ENCODE assay signal across 11 cellular contexts in the genomic region with DNA sequence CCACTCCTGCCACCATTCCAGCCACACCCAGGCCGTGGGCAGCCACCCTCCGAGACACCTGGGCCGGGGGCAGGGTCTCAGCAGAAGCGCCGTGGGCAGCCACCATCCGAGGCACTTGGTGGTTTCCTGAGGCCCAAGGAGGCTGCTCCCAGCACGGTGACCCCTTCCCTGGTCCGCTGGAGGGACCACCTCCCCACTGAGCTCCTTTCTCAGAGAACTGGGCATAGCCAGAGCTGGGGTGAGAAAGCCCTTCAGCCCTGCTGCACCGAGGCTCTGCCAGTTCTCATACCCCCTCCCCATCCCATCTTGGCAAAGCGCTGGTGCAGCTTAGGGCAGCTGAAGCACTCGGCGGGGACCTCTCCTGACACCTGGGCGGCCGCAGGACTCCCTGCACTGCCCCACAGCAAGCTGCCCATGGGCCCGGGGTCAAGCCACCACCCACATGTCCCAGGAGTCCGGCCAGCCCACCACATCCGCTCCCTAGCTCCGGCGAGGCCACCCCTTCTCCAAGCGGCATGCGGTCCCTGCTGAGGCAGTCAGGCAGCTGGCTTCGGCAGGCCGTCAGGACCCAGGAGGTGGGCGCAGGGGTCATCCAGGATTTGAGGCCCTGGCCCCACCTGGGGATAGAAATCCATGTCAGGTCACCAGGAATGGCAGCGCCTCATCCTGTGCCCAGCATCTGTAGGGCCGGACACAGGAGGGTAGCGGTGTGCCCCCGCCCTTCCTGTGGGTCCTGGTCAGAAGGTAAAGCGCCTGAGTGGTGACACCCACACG. TPM values are rescaled to one million over a fixed set of nuclear protein-coding genes. Genes with fewer than 3 reads are reported as not detected.
A peak's percentile ranks its signal among the peaks of the same experiment; 100 is the strongest.
DNase-seq lines count a peak whose midpoint lies in the region; ATAC-seq and TF ChIP-seq lines count a peak whose summit lies in the region.
"Had no signal": no experiment of that assay in that cellular context is flagged by ENCODE, and none has a peak within 500 bp of the region (broad histone marks: within the 10 kb centered on the region; RNA-seq: fewer than 3 reads in every experiment).

No MANE protein-coding gene starts in this region.

- no peak overlapping the region for H3K4me3 Mint-ChIP-seq in activated CD4-positive, alpha-beta T cell treated with anti-CD3 and anti-CD28 coated beads for 36 hours
- peak overlapping the region; percentile 84 for H3K4me3 Mint-ChIP-seq in stimulated activated effector memory CD8-positive, alpha-beta T cell treated with anti-CD3 and anti-CD28 coated beads, Interleukin-12 subunit alpha, Interleukin-12 subunit beta, amount 100 ng/mL, for 72 hours

- DNase-seq in activated CD4-positive, alpha-beta T cell treated with anti-CD3 and anti-CD28 coated beads for 36 hours: no peak
- no peak for DNase-seq in activated CD4-positive, alpha-beta T cell treated with anti-CD3 and anti-CD28 coated beads, Interleukin-2, amount 50 U/mL, for 48 hours
- DNase-seq in Peyer's patch (no peak), MG63 (no peak), C1 segment of cervical spinal cord (lab: John Stamatoyannopoulos, UW) (no peak)
- DNase-seq in stimulated activated effector memory CD8-positive, alpha-beta T cell treated with anti-CD3 and anti-CD28 coated beads, Interleukin-12 subunit alpha, Interleukin-12 subunit beta, amount 100 ng/mL, for 72 hours (ENCODE audit: low spot score in 2 of 2): no peak
- DNase-seq: NCI-H187 treated with DMSO at 0.1 percent for 48 hours had no signal

- no peaks in the 10 kb centered on the region for H3K27me3 ChIP-seq in Peyer's patch
- peaks cover 29% of the 10 kb centered on the region for H3K27me3 ChIP-seq in gastroesophageal sphincter
- no peaks in the 10 kb centered on the region for H3K27me3 ChIP-seq in MG63

- POLR2A ChIA-PET in activated CD4-positive, alpha-beta T cell treated with anti-CD3 and anti-CD28 coated beads for 36 hours (lab: Charles Lee): no interaction called here

- CTCF ChIA-PET in activated CD4-positive, alpha-beta T cell treated with anti-CD3 and anti-CD28 coated beads for 36 hours (lab: Charles Lee): interaction anchor here (0.7 kb wide), 1 partner anchor 18 kb away, joined by 3 read pairs; no protein-coding TSS in a partner anchor

- 50 to 95% methylated on average over 1 to 4 of the region's 30 CpGs for WGBS in gastroesophageal sphincter (ENCODE audit: low coverage in 1 of 2), 2 donors

- H3K27ac ChIP-seq in Peyer's patch (peak overlapping the region; percentile 86 to 96 (median 92)), gastroesophageal sphincter (peak overlapping the region in 3 of 4 donors; percentile 32 to 78 (median 69))

- intact Hi-C loops in activated CD4-positive, alpha-beta T cell treated with anti-CD3 and anti-CD28 coated beads for 36 hours (cut with DNase I, micrococcal nuclease): loop anchor here (1.0 to 2.0 kb wide), 17 partner anchors 11 to 541 kb away; partner anchors contain the start of genes MVD (in 2 of the 2), ZFPM1 (in 2 of the 2), CDT1 (in 1 of the 2) and CTU2 (in 1 of the 2)

- no peak for TF ChIP-seq CTCF in Peyer's patch (IDR thresholded peaks at IDR 0.05)
- no peak for TF ChIP-seq CTCF in gastroesophageal sphincter (IDR thresholded peaks at IDR 0.05)

- H3K36me3 Mint-ChIP-seq in activated CD4-positive, alpha-beta T cell treated with anti-CD3 and anti-CD28 coated beads for 36 hours (ENCODE audit: low read depth): peaks cover 18% of the 10 kb centered on the region
- H3K36me3 Mint-ChIP-seq in stimulated activated effector memory CD8-positive, alpha-beta T cell treated with anti-CD3 and anti-CD28 coated beads, Interleukin-12 subunit alpha, Interleukin-12 subunit beta, amount 100 ng/mL, for 72 hours: peaks cover 73% of the 10 kb centered on the region

- TF ChIP-seq POLR2A in Peyer's patch (IDR thresholded peaks at IDR 0.05) (no peak), gastroesophageal sphincter (IDR thresholded peaks at IDR 0.05) (no peak)

- no peaks in the 10 kb centered on the region for H3K9me3 Mint-ChIP-seq in activated CD4-positive, alpha-beta T cell treated with anti-CD3 and anti-CD28 coated beads for 36 hours (ENCODE audit: low read depth)
- H3K9me3 Mint-ChIP-seq in stimulated activated effector memory CD8-positive, alpha-beta T cell treated with anti-CD3 and anti-CD28 coated beads, Interleukin-12 subunit alpha, Interleukin-12 subunit beta, amount 100 ng/mL, for 72 hours: no peaks in the 10 kb centered on the region

- H3K4me3 ChIP-seq in Peyer's patch (peak overlapping the region in 2 of 4 donors; percentile 77 to 87), gastroesophageal sphincter (no peak overlapping the region), MG63 (no peak overlapping the region)

- no peaks in the 10 kb centered on the region for H3K27me3 Mint-ChIP-seq in activated CD4-positive, alpha-beta T cell treated with anti-CD3 and anti-CD28 coated beads for 36 hours

- no peak for TF ChIP-seq EP300 in gastroesophageal sphincter (IDR thresholded peaks at IDR 0.05)

- peak overlapping the region; percentile 93 for H3K27ac Mint-ChIP-seq in activated CD4-positive, alpha-beta T cell treated with anti-CD3 and anti-CD28 coated beads for 36 hours
- peak overlapping the region; percentile 95 for H3K27ac Mint-ChIP-seq in stimulated activated effector memory CD8-positive, alpha-beta T cell treated with anti-CD3 and anti-CD28 coated beads, Interleukin-12 subunit alpha, Interleukin-12 subunit beta, amount 100 ng/mL, for 72 hours

- H3K4me1 ChIP-seq in Peyer's patch (peaks cover 0 to 31% (median 22%) of the 10 kb centered on the region in 4 donors), gastroesophageal sphincter (peaks cover 0 to 29% (median 9%) of the 10 kb centered on the region in 3 donors)

- peaks cover 15% of the 10 kb centered on the region for H3K4me1 Mint-ChIP-seq in activated CD4-positive, alpha-beta T cell treated with anti-CD3 and anti-CD28 coated beads for 36 hours
- peaks cover 41% of the 10 kb centered on the region for H3K4me1 Mint-ChIP-seq in stimulated activated effector memory CD8-positive, alpha-beta T cell treated with anti-CD3 and anti-CD28 coated beads, Interleukin-12 subunit alpha, Interleukin-12 subunit beta, amount 100 ng/mL, for 72 hours

- H3K9me3 ChIP-seq in Peyer's patch (no peaks in the 10 kb centered on the region), gastroesophageal sphincter (no peaks in the 10 kb centered on the region), MG63 (no peaks in the 10 kb centered on the region)

- no peak for ATAC-seq in activated CD4-positive, alpha-beta T cell treated with anti-CD3 and anti-CD28 coated beads for 36 hours
- ATAC-seq in gastroesophageal sphincter: no peak
- ATAC-seq in stimulated activated effector memory CD8-positive, alpha-beta T cell treated with anti-CD3 and anti-CD28 coated beads, Interleukin-12 subunit alpha, Interleukin-12 subunit beta, amount 100 ng/mL, for 72 hours: no peak
- ATAC-seq in GM19023 (IDR thresholded peaks at IDR 0.05; ENCODE audit: unreplicated experiment): no peak

- H3K36me3 ChIP-seq in Peyer's patch (peaks cover 0 to 34% (median 0%) of the 10 kb centered on the region in 3 donors), gastroesophageal sphincter (peaks cover 0 to 58% of the 10 kb centered on the region in 2 donors), MG63 (no peaks in the 10 kb centered on the region)

RNA-seq across cellular contexts. Expression of gene CYBA, which starts 1.3 kb away (rescaled TPM):
- total RNA-seq in activated CD4-positive, alpha-beta T cell treated with anti-CD3 and anti-CD28 coated beads for 36 hours: 100 to 1,000 TPM; 155 to 200 TPM
- total RNA-seq in Peyer's patch (100 to 1,000 TPM; 131 to 162 (median 141) TPM), gastroesophageal sphincter (100 to 1,000 TPM in 1 of 4 donors, 10 to 100 TPM in 3; 19.9 to 135 (median 79.1) TPM)
- 10.7 and 21.2 TPM in 2 replicates for total RNA-seq in MG63 (2014; rRNA removed; shearing (Covaris generic); ENCODE audit: low replicate concordance)

RNA-seq across cellular contexts. Expression of gene MVD, which starts 10.7 kb away (rescaled TPM):
- total RNA-seq in activated CD4-positive, alpha-beta T cell treated with anti-CD3 and anti-CD28 coated beads for 36 hours: 10 to 100 TPM; 62.8 to 81.1 TPM
- total RNA-seq in Peyer's patch (100 to 1,000 TPM in 1 of 4 donors, 10 to 100 TPM in 3; 36.8 to 107 (median 60.6) TPM), gastroesophageal sphincter (10 to 100 TPM; 21.3 to 30.3 (median 26.6) TPM)
- 16.8 and 25.7 TPM in 2 replicates for total RNA-seq in MG63 (2014; rRNA removed; shearing (Covaris generic); ENCODE audit: low replicate concordance)

RNA-seq across cellular contexts. Expression of gene IL17C, which starts 13.8 kb away (rescaled TPM):
- total RNA-seq in activated CD4-positive, alpha-beta T cell treated with anti-CD3 and anti-CD28 coated beads for 36 hours: under 1 TPM in 1 of 2 experiments, not detected in 1; 0.18 TPM
- total RNA-seq in Peyer's patch: not detected
- not detected for total RNA-seq in gastroesophageal sphincter
- total RNA-seq in MG63 (2014; rRNA removed; shearing (Covaris generic); ENCODE audit: low replicate concordance): not detected in 2 replicates
- total RNA-seq: A172, osteocyte had no signal

RNA-seq across cellular contexts. Expression of gene SNAI3, which starts 34.1 kb away (rescaled TPM):
- 1 to 10 TPM; 3.6 to 4.1 TPM for total RNA-seq in activated CD4-positive, alpha-beta T cell treated with anti-CD3 and anti-CD28 coated beads for 36 hours
- total RNA-seq in Peyer's patch (under 1 TPM in 2 of 4 donors, not detected in 2; 0.70 to 0.80 TPM), gastroesophageal sphincter (1 to 10 TPM in 2 of 4 donors, under 1 TPM in 1, not detected in 1; 0.39 to 1.7 (median 1.1) TPM)
- total RNA-seq in MG63 (2014; rRNA removed; shearing (Covaris generic); ENCODE audit: low replicate concordance): not detected in 2 replicates
- total RNA-seq: A172, osteocyte had no signal

RNA-seq across cellular contexts. Expression of gene RNF166, which starts 54.0 kb away (rescaled TPM):
- total RNA-seq in activated CD4-positive, alpha-beta T cell treated with anti-CD3 and anti-CD28 coated beads for 36 hours: 10 to 100 TPM; 44.0 to 49.7 TPM
- total RNA-seq in Peyer's patch (10 to 100 TPM; 14.5 to 64.4 (median 23.1) TPM), gastroesophageal sphincter (10 to 100 TPM; 19.5 to 27.8 (median 22.3) TPM)
- 16.5 and 20.2 TPM in 2 replicates for total RNA-seq in MG63 (2014; rRNA removed; shearing (Covaris generic); ENCODE audit: low replicate concordance)
